20 cellular contexts compared by ENCODE assay signal in the genomic region with DNA sequence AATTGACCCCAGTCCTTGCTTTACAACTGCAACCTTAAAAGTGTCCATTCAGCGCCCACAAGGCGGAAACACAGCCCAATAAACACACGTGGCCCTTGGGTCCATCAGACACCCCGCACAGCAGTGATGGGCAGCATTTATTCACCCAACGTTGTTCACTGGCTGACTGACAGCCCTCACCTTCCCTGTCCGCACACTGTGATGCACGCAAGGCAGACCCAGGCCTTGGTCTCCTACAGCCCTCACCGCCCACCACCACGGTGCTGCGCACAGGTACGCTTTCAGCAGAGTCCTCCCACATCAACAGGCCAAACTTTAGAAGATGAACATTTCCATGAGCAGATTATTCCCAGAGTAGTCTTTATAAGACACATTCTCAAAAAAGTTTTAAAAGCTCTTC. TPM values are rescaled to one million over a fixed set of nuclear protein-coding genes. Genes with fewer than 3 reads are reported as not detected.
"Had no signal": no experiment of that assay in that cellular context is flagged by ENCODE, and none has a peak within 500 bp of the region (broad histone marks: within the 10 kb centered on the region; RNA-seq: fewer than 3 reads in every experiment).

No MANE protein-coding gene starts in this region.

- H3K27me3 Mint-ChIP-seq: central memory CD8-positive, alpha-beta T cell; T-cell had no signal

- H3K4me3 Mint-ChIP-seq: activated T-cell treated with anti-CD3 and anti-CD28 coated beads, Interleukin-2, amount 50 U/mL, for 4 hours; central memory CD8-positive, alpha-beta T cell; mesothelial cell of epicardium; nephron; T-cell had no signal

- H3K9me3 Mint-ChIP-seq: activated T-cell treated with anti-CD3 and anti-CD28 coated beads, Interleukin-2, amount 50 U/mL, for 4 hours; central memory CD8-positive, alpha-beta T cell; mesothelial cell of epicardium; nephron; T-cell had no signal

- H3K27me3 ChIP-seq: colonic mucosa, foreskin keratinocyte, right atrium auricular region, upper lobe of left lung had no signal

- DNase-seq: activated CD4-positive, alpha-beta T cell treated with anti-CD3 and anti-CD28 coated beads, Interleukin-2, amount 50 U/mL, for 1 hour; activated T-cell treated with anti-CD3 and anti-CD28 coated beads, Interleukin-2, amount 50 U/mL, for 4 hours; aorta; colonic mucosa; foreskin keratinocyte; glutamatergic neuron; hippocampal formation; islet precursor cell; lower lobe of right lung; occipital lobe; T-cell; upper lobe of left lung had no signal

- ATAC-seq: activated T-cell treated with anti-CD3 and anti-CD28 coated beads, Interleukin-2, amount 50 U/mL, for 4 hours; foreskin keratinocyte; lower lobe of right lung; SK-N-SH treated with all-trans-retinoic acid at 6 μM for 48 hours; T-cell had no signal

- H3K27ac Mint-ChIP-seq: mesothelial cell of epicardium had no signal

- H3K4me3 ChIP-seq: colonic mucosa, lower lobe of right lung, prostate gland, right atrium auricular region, thoracic aorta, upper lobe of left lung had no signal

- H3K9me3 ChIP-seq: colonic mucosa, lower lobe of right lung, prostate gland, right atrium auricular region, thoracic aorta, upper lobe of left lung had no signal

- H3K27ac ChIP-seq: colonic mucosa, foreskin keratinocyte, lower lobe of right lung, prostate gland, right atrium auricular region, upper lobe of left lung had no signal

RNA-seq across cellular contexts. Expression of a gene that starts 20.7 kb away (rescaled TPM):
- total RNA-seq: occipital lobe, skeletal muscle tissue had no signal
